ENCODE assay signal across 13 cellular contexts in the genomic region with DNA sequence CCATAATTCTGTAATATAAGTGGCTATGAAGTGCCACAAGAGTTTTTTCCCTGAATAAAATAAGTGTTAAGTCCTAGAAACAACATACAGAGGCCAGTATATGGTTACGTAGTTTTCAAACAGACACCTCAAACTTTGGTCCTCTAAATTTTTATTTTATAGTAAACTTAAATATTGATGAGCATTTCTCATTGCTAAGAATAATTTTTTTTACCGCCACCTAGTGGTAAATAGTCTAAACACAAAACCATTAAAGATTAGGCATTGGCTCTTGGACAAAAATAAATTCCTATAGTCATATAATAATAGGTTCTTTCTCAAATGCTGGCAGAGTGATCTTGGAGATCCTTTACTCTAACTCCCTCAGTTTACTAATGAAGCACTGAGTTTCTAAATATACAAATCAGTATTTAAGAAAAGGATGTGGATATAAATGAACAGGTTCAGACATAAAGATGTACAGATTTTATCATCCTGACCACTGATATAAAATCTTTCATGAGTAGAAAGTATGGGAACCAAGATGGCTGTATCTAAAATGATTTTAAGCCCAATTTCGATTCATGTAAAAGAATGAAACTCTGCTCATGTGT.
DNase-seq lines count a peak whose midpoint lies in the region; ATAC-seq and TF ChIP-seq lines count a peak whose summit lies in the region.
"Had no signal": no experiment of that assay in that cellular context is flagged by ENCODE, and none has a peak within 500 bp of the region (broad histone marks: within the 10 kb centered on the region; RNA-seq: fewer than 3 reads in every experiment).

No MANE protein-coding gene starts in this region.

- no peak overlapping the region for H3K4me3 ChIP-seq in dorsolateral prefrontal cortex
- no peak overlapping the region for H3K4me3 ChIP-seq in retinal pigment epithelial cell (ENCODE audit: low read length)
- H3K4me3 ChIP-seq: BLaER1 treated with 17β-estradiol and CSF1 and Interleukin-3, amounts not matched to agents 10 nM and 100 nM; testis had no signal

- TF ChIP-seq CTCF in dorsolateral prefrontal cortex (IDR thresholded peaks at IDR 0.05 in 54 of 56, conservative IDR thresholded peaks at IDR 0.05 in 2 of 56; ENCODE audit: low read depth in 1 of 56, partially characterized antibody in 56 of 56) (peak in 55 of 56 donors; percentile 37 to 72 (median 56)), retinal pigment epithelial cell (conservative IDR thresholded peaks at IDR 0.05; ENCODE audit: low read depth, low read length) (peak; percentile 39)

- intact Hi-C loops in dorsolateral prefrontal cortex (cut with DNase I) = loop anchor here in 1 of 2 donors (5.0 to 10.0 kb wide), 3 partner anchors 47 to 514 kb away; no protein-coding TSS in a partner anchor

- ATAC-seq in GM21529 (IDR thresholded peaks at IDR 0.05; ENCODE audit: unreplicated experiment) = no peak
- no peak for ATAC-seq in HG03354 (IDR thresholded peaks at IDR 0.05; ENCODE audit: poor library complexity, severe bottlenecking, unreplicated experiment)

- H3K27ac ChIP-seq in dorsolateral prefrontal cortex = no peak overlapping the region
- H3K27ac ChIP-seq: BLaER1 treated with 17β-estradiol and CSF1 and Interleukin-3, amounts not matched to agents 10 nM and 100 nM; epithelial cell of prostate; testis had no signal

- DNase-seq in NCI-H2227 (lab: John Stamatoyannopoulos, UW; ENCODE audit: unreplicated experiment) = peak; percentile 18
- DNase-seq in NCI-H2227 treated with DMSO at 0.1 percent for 48 hours (lab: John Stamatoyannopoulos, UW) = no peak
- peak; percentile 43 for DNase-seq in NAMALWA (ENCODE audit: low spot score)
- no peak for DNase-seq in dorsolateral prefrontal cortex
- DNase-seq in retinal pigment epithelial cell (ENCODE audit: low read depth) = no peak
- no peak for DNase-seq in pons (ENCODE audit: low spot score)
- DNase-seq: activated CD4-positive, alpha-beta memory T cell treated with anti-CD3 and anti-CD28 coated beads, Interleukin-2, amount 10 ng/mL, durations not matched to agents 7 days and 5 days; retina; testis had no signal

- no peaks in the 10 kb centered on the region for H3K27me3 ChIP-seq in dorsolateral prefrontal cortex
- H3K27me3 ChIP-seq: BLaER1 treated with 17β-estradiol and CSF1 and Interleukin-3, amounts not matched to agents 10 nM and 100 nM; testis had no signal

Comparison
In these comparisons a context has a peak if more than half of its experiments do, and no peak if none do; other contexts are left out.
1. DNase-seq: peak in NCI-H2227 (single experiment) and NAMALWA (single experiment); none in NCI-H2227 treated with DMSO at 0.1 percent for 48 hours (single experiment), dorsolateral prefrontal cortex (0 of 10), retinal pigment epithelial cell (single experiment) and pons (single experiment).